ENCODE assay signal across 8 cellular contexts in the genomic region with DNA sequence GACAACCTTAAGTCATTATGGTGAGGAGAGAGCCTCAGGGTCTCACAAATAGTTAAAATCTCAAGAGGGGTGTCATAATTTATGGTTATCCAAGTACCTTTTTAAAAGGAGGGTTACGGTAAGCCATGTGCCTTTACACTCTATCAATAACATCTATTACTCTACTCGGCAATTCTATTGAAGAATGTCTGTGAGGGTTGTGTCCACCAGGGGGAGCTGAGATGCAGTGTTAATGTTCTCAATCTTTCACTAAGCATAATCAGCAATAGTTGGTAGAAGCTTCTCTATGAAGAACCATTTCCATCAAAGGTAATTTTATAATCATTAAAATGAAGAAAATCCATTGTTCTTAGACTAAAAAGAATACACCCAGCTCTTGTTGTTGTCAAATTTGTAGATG.
DNase-seq lines count a peak whose midpoint lies in the region; TF ChIP-seq lines count a peak whose summit lies in the region.

No MANE protein-coding gene starts in this region.

- H4K20me1 ChIP-seq in Loucy (ENCODE audit: insufficient read depth, low read length, poor library complexity, severe bottlenecking) = no peaks in the 10 kb centered on the region
- H4K20me1 ChIP-seq in osteoblast (ENCODE audit: insufficient read depth, low read length) = no peaks in the 10 kb centered on the region

- no peak overlapping the region for H3K4me3 ChIP-seq in HAP-1
- no peak overlapping the region for H3K4me3 ChIP-seq in Loucy (ENCODE audit: low read length, poor library complexity, severe bottlenecking)
- H3K4me3 ChIP-seq in osteoblast (ENCODE audit: insufficient read depth, low read length) = no peak overlapping the region

- no peaks in the 10 kb centered on the region for H3K9me2 ChIP-seq in Loucy (replicated peaks; ENCODE audit: low read depth, low read length)

- no peak overlapping the region for H3K4me2 ChIP-seq in Loucy (ENCODE audit: low read depth, low read length, poor library complexity, severe bottlenecking)
- no peak overlapping the region for H3K4me2 ChIP-seq in osteoblast (ENCODE audit: insufficient read depth, low read length)

- TF ChIP-seq CTCF in Loucy (conservative IDR thresholded peaks at IDR 0.05; ENCODE audit: low read length) = peak; percentile 89
- TF ChIP-seq CTCF in osteoblast (IDR thresholded peaks at IDR 0.05; ENCODE audit: extremely low read depth, low read depth, low read length) = no peak

- H3K36me3 ChIP-seq in HAP-1 (replicated peaks) (no peaks in the 10 kb centered on the region), Loucy (ENCODE audit: insufficient read depth, low read length) (no peaks in the 10 kb centered on the region), osteoblast (ENCODE audit: insufficient read depth, low read length) (no peaks in the 10 kb centered on the region)

- DNase-seq in NCI-H1417 (lab: John Stamatoyannopoulos, UW) (peak; percentile 5 to 51 (median 38)), NCI-H1417 treated with DMSO at 0.1 percent for 48 hours (lab: John Stamatoyannopoulos, UW) (no peak), HAP-1 (ENCODE audit: low spot score in 2 of 2) (peak; percentile 33 to 63), glomerular visceral epithelial cell (ENCODE audit: extremely low spot score) (peak; percentile 13), osteoblast (ENCODE audit: insufficient read length, low spot score, missing footprints) (no peak)
- peak; percentile 65 for DNase-seq in activated CD4-positive, alpha-beta T cell treated with anti-CD3 and anti-CD28 coated beads for 48 hours
- DNase-seq in stimulated activated CD4-positive, alpha-beta T cell treated with anti-CD3 and anti-CD28 coated beads, Interleukin-1b, Interleukin-23, amount 100 ng/mL, for 24 hours (ENCODE audit: low read depth in 4 of 4, low spot score in 1 of 4) = peak in 3 of 4 experiments; percentile 6 to 16 (median 6)

- in situ Hi-C loops in HAP-1 (cut with MboI; ENCODE audit: low sequenced_read_pairs) = no loop called here

- H3K79me2 ChIP-seq in Loucy (ENCODE audit: insufficient read depth, low read length) (no peaks in the 10 kb centered on the region), osteoblast (ENCODE audit: insufficient read depth, low read length) (no peaks in the 10 kb centered on the region)

- H3K27me3 ChIP-seq in HAP-1 (ENCODE audit: low read depth) (no peaks in the 10 kb centered on the region), Loucy (ENCODE audit: insufficient read depth, low read length, poor library complexity, severe bottlenecking) (no peaks in the 10 kb centered on the region), osteoblast (ENCODE audit: insufficient read depth, low read length) (no peaks in the 10 kb centered on the region)

- no peak overlapping the region for H3K9ac ChIP-seq in Loucy (ENCODE audit: low read depth, low read length, poor library complexity, severe bottlenecking)

- no peak overlapping the region for H3K27ac ChIP-seq in osteoblast (ENCODE audit: low read depth, low read length)

- H3F3A ChIP-seq in Loucy (ENCODE audit: low read depth) = no peaks in the 10 kb centered on the region

- H3K4me1 ChIP-seq in HAP-1 = peaks cover 17% of the 10 kb centered on the region
- H3K4me1 ChIP-seq in Loucy (ENCODE audit: insufficient read depth, low read length, poor library complexity, severe bottlenecking) = no peaks in the 10 kb centered on the region
- no peaks in the 10 kb centered on the region for H3K4me1 ChIP-seq in osteoblast (ENCODE audit: insufficient read depth, low read length)

- no peak overlapping the region for H2AFZ ChIP-seq in Loucy (ENCODE audit: low read length)
- no peak overlapping the region for H2AFZ ChIP-seq in osteoblast (ENCODE audit: low read length)

- H3K9me3 ChIP-seq in HAP-1 (no peaks in the 10 kb centered on the region), Loucy (ENCODE audit: insufficient read depth, low read depth, low read length) (no peaks in the 10 kb centered on the region), osteoblast (ENCODE audit: low read depth, low read length) (no peaks in the 10 kb centered on the region)

Comparison
In these comparisons a context has a peak if more than half of its experiments do, and no peak if none do; other contexts are left out.
1. DNase-seq: peak in NCI-H1417 (3 of 3), HAP-1 (2 of 2), activated CD4-positive, alpha-beta T cell treated with anti-CD3 and anti-CD28 coated beads for 48 hours (single experiment), glomerular visceral epithelial cell (single experiment) and stimulated activated CD4-positive, alpha-beta T cell treated with anti-CD3 and anti-CD28 coated beads, Interleukin-1b, Interleukin-23, amount 100 ng/mL, for 24 hours (3 of 4); none in NCI-H1417 treated with DMSO at 0.1 percent for 48 hours (single experiment) and osteoblast (single experiment).